ENCODE assay signal across 1 cellular context in the genomic region with DNA sequence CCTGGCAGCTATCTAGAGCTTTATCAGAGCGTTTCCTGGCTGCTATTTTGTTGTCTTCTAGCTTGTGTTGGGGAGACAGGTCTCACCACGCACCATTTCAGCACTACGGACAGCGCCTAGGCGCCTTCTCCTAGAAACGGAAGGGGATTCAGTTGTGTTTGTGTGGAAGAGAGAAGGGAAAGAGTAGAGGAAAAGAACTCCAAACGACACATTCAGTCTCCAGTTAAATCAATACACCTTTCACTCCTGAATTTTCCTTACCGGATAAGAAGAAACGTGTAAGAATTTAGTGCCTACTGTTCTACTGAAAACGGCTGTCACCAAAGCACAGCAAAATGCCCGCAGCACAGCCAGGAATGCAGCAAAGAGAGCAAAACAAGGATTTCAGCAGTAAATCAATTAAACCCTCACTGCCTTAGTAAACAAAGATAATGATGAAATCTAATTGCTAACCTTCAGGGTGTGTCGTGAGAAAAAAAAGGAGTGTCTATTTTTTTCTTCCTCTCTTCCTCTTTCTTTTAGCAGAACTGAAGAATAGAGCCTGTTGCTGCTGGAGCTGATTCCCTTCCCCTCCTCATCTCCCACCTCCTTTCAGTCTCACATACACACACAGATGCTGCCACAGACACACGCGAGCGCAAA.
TF ChIP-seq lines count a peak whose summit lies in the region.

No MANE protein-coding gene starts in this region.

TF ChIP-seq in GM12878, 131 proteins besides CTCF, POLR2A, EP300 and RAD21:
- TF ChIP-seq, protein P1, sequence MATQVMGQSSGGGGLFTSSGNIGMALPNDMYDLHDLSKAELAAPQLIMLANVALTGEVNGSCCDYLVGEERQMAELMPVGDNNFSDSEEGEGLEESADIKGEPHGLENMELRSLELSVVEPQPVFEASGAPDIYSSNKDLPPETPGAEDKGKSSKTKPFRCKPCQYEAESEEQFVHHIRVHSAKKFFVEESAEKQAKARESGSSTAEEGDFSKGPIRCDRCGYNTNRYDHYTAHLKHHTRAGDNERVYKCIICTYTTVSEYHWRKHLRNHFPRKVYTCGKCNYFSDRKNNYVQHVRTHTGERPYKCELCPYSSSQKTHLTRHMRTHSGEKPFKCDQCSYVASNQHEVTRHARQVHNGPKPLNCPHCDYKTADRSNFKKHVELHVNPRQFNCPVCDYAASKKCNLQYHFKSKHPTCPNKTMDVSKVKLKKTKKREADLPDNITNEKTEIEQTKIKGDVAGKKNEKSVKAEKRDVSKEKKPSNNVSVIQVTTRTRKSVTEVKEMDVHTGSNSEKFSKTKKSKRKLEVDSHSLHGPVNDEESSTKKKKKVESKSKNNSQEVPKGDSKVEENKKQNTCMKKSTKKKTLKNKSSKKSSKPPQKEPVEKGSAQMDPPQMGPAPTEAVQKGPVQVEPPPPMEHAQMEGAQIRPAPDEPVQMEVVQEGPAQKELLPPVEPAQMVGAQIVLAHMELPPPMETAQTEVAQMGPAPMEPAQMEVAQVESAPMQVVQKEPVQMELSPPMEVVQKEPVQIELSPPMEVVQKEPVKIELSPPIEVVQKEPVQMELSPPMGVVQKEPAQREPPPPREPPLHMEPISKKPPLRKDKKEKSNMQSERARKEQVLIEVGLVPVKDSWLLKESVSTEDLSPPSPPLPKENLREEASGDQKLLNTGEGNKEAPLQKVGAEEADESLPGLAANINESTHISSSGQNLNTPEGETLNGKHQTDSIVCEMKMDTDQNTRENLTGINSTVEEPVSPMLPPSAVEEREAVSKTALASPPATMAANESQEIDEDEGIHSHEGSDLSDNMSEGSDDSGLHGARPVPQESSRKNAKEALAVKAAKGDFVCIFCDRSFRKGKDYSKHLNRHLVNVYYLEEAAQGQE (IDR thresholded peaks at IDR 0.05; ENCODE audit: low read depth, low read length) = peak; percentile 95
- TF ChIP-seq SUZ12 (IDR thresholded peaks at IDR 0.05; ENCODE audit: unreplicated experiment) = no peak
TF ChIP-seq in GM12878: peak in this region for 1.
